1 cellular context compared by ENCODE assay signal in the genomic region with DNA sequence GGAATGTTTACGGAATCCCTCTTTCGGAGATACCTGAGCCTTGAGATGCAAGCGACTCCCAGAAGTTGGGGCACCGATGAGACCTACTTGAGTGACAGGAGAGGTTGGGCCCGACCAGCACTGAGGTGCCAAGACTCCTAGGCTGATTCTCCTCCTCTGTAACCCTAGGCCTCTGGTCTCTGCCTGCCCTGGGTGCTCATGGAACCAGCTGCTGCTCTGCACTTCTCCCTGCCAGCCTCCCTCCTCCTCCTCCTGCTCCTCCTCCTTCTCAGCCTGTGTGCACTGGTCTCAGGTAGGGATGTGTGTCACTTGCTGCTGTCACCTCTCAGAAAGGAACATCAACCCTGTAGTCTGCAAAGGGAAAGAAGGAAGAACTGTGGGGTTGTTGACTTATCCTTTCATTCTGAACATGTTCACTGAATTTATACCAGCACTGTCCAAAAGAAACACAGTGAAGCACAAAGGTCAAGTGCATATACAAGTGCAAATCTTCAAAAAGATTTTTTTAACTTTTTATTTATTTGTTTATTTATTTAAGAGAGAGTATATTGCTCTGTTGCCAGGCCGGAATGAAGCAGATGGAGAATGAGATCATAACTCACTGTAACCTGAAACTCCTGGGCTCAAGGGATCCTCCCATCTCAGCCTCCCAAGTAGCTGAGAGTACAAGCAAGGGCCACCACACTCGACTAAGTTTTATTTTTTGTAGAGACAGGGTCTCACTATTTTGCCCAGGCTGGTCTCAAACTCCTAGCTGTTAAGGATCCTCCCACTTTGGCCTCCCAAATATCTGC.
A peak's percentile ranks its signal among the peaks of the same experiment; 100 is the strongest.
TF ChIP-seq lines count a peak whose summit lies in the region.

No MANE protein-coding gene starts in this region.

TF ChIP-seq in K562, 482 proteins besides CTCF, POLR2A, EP300 and RAD21 (continues in another document):
- TF ChIP-seq KDM4B (IDR thresholded peaks at IDR 0.05; ENCODE audit: borderline replicate concordance in 2 of 2, low read depth in 1 of 2), result no peak
- no peak for TF ChIP-seq BACH1 (tag; IDR thresholded peaks at IDR 0.05)
- no peak for TF ChIP-seq HNRNPLL (IDR thresholded peaks at IDR 0.05; ENCODE audit: low read depth, low read length, poor library complexity, severe bottlenecking)
- TF ChIP-seq MCM2 (IDR thresholded peaks at IDR 0.05; ENCODE audit: low read depth), result no peak
- TF ChIP-seq, protein P1, sequence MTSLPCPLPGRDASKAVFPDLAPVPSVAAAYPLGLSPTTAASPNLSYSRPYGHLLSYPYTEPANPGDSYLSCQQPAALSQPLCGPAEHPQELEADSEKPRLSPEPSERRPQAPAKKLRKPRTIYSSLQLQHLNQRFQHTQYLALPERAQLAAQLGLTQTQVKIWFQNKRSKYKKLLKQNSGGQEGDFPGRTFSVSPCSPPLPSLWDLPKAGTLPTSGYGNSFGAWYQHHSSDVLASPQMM (CRISPR knock-in tag; IDR thresholded peaks at IDR 0.05), result peak; percentile 63; the same call in 1 of the 2 replicates
- TF ChIP-seq, protein P2, sequence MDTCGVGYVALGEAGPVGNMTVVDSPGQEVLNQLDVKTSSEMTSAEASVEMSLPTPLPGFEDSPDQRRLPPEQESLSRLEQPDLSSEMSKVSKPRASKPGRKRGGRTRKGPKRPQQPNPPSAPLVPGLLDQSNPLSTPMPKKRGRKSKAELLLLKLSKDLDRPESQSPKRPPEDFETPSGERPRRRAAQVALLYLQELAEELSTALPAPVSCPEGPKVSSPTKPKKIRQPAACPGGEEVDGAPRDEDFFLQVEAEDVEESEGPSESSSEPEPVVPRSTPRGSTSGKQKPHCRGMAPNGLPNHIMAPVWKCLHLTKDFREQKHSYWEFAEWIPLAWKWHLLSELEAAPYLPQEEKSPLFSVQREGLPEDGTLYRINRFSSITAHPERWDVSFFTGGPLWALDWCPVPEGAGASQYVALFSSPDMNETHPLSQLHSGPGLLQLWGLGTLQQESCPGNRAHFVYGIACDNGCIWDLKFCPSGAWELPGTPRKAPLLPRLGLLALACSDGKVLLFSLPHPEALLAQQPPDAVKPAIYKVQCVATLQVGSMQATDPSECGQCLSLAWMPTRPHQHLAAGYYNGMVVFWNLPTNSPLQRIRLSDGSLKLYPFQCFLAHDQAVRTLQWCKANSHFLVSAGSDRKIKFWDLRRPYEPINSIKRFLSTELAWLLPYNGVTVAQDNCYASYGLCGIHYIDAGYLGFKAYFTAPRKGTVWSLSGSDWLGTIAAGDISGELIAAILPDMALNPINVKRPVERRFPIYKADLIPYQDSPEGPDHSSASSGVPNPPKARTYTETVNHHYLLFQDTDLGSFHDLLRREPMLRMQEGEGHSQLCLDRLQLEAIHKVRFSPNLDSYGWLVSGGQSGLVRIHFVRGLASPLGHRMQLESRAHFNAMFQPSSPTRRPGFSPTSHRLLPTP (IDR thresholded peaks at IDR 0.05; ENCODE audit: borderline replicate concordance, extremely low read depth, insufficient read length), result no peak
- TF ChIP-seq LARP7 (IDR thresholded peaks at IDR 0.05), result no peak
- TF ChIP-seq ZNF175 (CRISPR knock-in tag; IDR thresholded peaks at IDR 0.05; ENCODE audit: low read depth), result no peak
- no peak for TF ChIP-seq NFIC (IDR thresholded peaks at IDR 0.05)
- TF ChIP-seq ELF4 (CRISPR knock-in tag; IDR thresholded peaks at IDR 0.05), result no peak
- TF ChIP-seq ZNF699 (CRISPR knock-in tag; IDR thresholded peaks at IDR 0.05; ENCODE audit: insufficient replicate concordance), result no peak
- TF ChIP-seq IFI16 (CRISPR knock-in tag; IDR thresholded peaks at IDR 0.05), result no peak
- no peak for TF ChIP-seq KAT8 (IDR thresholded peaks at IDR 0.05; ENCODE audit: low read depth)
- no peak for TF ChIP-seq DACH1 (IDR thresholded peaks at IDR 0.05; ENCODE audit: partially characterized antibody)
- TF ChIP-seq NFYB (IDR thresholded peaks at IDR 0.05; ENCODE audit: extremely low read depth, insufficient read length), result no peak
- TF ChIP-seq, protein P3, sequence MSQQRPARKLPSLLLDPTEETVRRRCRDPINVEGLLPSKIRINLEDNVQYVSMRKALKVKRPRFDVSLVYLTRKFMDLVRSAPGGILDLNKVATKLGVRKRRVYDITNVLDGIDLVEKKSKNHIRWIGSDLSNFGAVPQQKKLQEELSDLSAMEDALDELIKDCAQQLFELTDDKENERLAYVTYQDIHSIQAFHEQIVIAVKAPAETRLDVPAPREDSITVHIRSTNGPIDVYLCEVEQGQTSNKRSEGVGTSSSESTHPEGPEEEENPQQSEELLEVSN (IDR thresholded peaks at IDR 0.05; ENCODE audit: borderline replicate concordance in 1 of 2, extremely low read depth in 1 of 2, insufficient read depth in 1 of 2, insufficient read length in 1 of 2, low read depth in 1 of 2, low read length in 1 of 2, poor library complexity in 1 of 2, severe bottlenecking in 1 of 2), result no peak
- TF ChIP-seq HDAC2 (IDR thresholded peaks at IDR 0.05), result peak; percentile 57; the same call in 1 of the 2 replicates
- no peak for TF ChIP-seq NELFE (IDR thresholded peaks at IDR 0.05; ENCODE audit: insufficient read depth, insufficient read length)
- TF ChIP-seq ZNF507 (tag; conservative IDR thresholded peaks at IDR 0.05), result no peak
- TF ChIP-seq MCM3 (IDR thresholded peaks at IDR 0.05), result no peak
- peak; percentile 24 for TF ChIP-seq ARID1B (IDR thresholded peaks at IDR 0.05)
- no peak for TF ChIP-seq ZNF23 (CRISPR knock-in tag; IDR thresholded peaks at IDR 0.05)
- no peak for TF ChIP-seq STAG1 (CRISPR knock-in tag; IDR thresholded peaks at IDR 0.05; ENCODE audit: borderline replicate concordance)
- TF ChIP-seq ZNF79 (CRISPR knock-in tag; IDR thresholded peaks at IDR 0.05; ENCODE audit: low read depth), result no peak
- TF ChIP-seq SMARCA5 (IDR thresholded peaks at IDR 0.05), result 0 out of 2 replicates have a peak, but pooled peaks have one; percentile 26
- TF ChIP-seq, protein P4, sequence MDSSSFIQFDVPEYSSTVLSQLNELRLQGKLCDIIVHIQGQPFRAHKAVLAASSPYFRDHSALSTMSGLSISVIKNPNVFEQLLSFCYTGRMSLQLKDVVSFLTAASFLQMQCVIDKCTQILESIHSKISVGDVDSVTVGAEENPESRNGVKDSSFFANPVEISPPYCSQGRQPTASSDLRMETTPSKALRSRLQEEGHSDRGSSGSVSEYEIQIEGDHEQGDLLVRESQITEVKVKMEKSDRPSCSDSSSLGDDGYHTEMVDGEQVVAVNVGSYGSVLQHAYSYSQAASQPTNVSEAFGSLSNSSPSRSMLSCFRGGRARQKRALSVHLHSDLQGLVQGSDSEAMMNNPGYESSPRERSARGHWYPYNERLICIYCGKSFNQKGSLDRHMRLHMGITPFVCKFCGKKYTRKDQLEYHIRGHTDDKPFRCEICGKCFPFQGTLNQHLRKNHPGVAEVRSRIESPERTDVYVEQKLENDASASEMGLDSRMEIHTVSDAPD (CRISPR knock-in tag; IDR thresholded peaks at IDR 0.05), result no peak
- TF ChIP-seq ZNF347 (CRISPR knock-in tag; IDR thresholded peaks at IDR 0.05; ENCODE audit: low read depth), result no peak
- TF ChIP-seq ZNF445 (CRISPR knock-in tag; IDR thresholded peaks at IDR 0.05; ENCODE audit: low read depth), result no peak
- TF ChIP-seq, protein P5, sequence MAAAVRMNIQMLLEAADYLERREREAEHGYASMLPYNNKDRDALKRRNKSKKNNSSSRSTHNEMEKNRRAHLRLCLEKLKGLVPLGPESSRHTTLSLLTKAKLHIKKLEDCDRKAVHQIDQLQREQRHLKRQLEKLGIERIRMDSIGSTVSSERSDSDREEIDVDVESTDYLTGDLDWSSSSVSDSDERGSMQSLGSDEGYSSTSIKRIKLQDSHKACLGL (CRISPR knock-in tag; IDR thresholded peaks at IDR 0.05; ENCODE audit: borderline replicate concordance, poor library complexity, severe bottlenecking), result no peak
- peak; percentile 44 for TF ChIP-seq RBFOX2 (IDR thresholded peaks at IDR 0.05; ENCODE audit: low read depth, low read length)
- no peak for TF ChIP-seq TSC22D4 (tag; IDR thresholded peaks at IDR 0.05)
- TF ChIP-seq, protein P6, sequence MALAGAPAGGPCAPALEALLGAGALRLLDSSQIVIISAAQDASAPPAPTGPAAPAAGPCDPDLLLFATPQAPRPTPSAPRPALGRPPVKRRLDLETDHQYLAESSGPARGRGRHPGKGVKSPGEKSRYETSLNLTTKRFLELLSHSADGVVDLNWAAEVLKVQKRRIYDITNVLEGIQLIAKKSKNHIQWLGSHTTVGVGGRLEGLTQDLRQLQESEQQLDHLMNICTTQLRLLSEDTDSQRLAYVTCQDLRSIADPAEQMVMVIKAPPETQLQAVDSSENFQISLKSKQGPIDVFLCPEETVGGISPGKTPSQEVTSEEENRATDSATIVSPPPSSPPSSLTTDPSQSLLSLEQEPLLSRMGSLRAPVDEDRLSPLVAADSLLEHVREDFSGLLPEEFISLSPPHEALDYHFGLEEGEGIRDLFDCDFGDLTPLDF (CRISPR knock-in tag; IDR thresholded peaks at IDR 0.05), result no peak
- TF ChIP-seq KLF6 (CRISPR knock-in tag; IDR thresholded peaks at IDR 0.05; ENCODE audit: borderline replicate concordance), result no peak
- peak; percentile 91 for TF ChIP-seq ATF7 (IDR thresholded peaks at IDR 0.05)
- TF ChIP-seq, protein P7, sequence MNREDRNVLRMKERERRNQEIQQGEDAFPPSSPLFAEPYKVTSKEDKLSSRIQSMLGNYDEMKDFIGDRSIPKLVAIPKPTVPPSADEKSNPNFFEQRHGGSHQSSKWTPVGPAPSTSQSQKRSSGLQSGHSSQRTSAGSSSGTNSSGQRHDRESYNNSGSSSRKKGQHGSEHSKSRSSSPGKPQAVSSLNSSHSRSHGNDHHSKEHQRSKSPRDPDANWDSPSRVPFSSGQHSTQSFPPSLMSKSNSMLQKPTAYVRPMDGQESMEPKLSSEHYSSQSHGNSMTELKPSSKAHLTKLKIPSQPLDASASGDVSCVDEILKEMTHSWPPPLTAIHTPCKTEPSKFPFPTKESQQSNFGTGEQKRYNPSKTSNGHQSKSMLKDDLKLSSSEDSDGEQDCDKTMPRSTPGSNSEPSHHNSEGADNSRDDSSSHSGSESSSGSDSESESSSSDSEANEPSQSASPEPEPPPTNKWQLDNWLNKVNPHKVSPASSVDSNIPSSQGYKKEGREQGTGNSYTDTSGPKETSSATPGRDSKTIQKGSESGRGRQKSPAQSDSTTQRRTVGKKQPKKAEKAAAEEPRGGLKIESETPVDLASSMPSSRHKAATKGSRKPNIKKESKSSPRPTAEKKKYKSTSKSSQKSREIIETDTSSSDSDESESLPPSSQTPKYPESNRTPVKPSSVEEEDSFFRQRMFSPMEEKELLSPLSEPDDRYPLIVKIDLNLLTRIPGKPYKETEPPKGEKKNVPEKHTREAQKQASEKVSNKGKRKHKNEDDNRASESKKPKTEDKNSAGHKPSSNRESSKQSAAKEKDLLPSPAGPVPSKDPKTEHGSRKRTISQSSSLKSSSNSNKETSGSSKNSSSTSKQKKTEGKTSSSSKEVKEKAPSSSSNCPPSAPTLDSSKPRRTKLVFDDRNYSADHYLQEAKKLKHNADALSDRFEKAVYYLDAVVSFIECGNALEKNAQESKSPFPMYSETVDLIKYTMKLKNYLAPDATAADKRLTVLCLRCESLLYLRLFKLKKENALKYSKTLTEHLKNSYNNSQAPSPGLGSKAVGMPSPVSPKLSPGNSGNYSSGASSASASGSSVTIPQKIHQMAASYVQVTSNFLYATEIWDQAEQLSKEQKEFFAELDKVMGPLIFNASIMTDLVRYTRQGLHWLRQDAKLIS (CRISPR knock-in tag; IDR thresholded peaks at IDR 0.05), result peak; percentile 86; the same call in 1 of the 2 replicates
- peak; percentile 23; the same call in 1 of the 2 replicates for TF ChIP-seq TCF3 (CRISPR knock-in tag; IDR thresholded peaks at IDR 0.05)
- TF ChIP-seq ZNF184 (CRISPR knock-in tag; IDR thresholded peaks at IDR 0.05), result no peak
- no peak for TF ChIP-seq ZNF12 (CRISPR knock-in tag; IDR thresholded peaks at IDR 0.05)
- TF ChIP-seq SAFB (IDR thresholded peaks at IDR 0.05; ENCODE audit: borderline replicate concordance, low read depth, low read length), result no peak
- TF ChIP-seq CEBPB (tag; IDR thresholded peaks at IDR 0.05), result no peak
- TF ChIP-seq ZNF239 (CRISPR knock-in tag; IDR thresholded peaks at IDR 0.05), result no peak
- no peak for TF ChIP-seq FOXK1 (CRISPR knock-in tag; IDR thresholded peaks at IDR 0.05; ENCODE audit: borderline replicate concordance)
- no peak for TF ChIP-seq MCM7 (IDR thresholded peaks at IDR 0.05)
- TF ChIP-seq, protein P8, sequence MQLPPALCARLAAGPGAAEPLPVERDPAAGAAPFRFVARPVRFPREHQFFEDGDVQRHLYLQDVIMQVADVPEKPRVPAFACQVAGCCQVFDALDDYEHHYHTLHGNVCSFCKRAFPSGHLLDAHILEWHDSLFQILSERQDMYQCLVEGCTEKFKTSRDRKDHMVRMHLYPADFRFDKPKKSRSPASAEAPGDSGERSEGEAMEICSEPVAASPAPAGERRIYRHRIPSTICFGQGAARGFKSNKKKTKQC (CRISPR knock-in tag; IDR thresholded peaks at IDR 0.05), result 0 out of 2 replicates have a peak, but pooled peaks have one; percentile 28
- TF ChIP-seq XRCC3 (IDR thresholded peaks at IDR 0.05), result no peak
- TF ChIP-seq, protein P9, sequence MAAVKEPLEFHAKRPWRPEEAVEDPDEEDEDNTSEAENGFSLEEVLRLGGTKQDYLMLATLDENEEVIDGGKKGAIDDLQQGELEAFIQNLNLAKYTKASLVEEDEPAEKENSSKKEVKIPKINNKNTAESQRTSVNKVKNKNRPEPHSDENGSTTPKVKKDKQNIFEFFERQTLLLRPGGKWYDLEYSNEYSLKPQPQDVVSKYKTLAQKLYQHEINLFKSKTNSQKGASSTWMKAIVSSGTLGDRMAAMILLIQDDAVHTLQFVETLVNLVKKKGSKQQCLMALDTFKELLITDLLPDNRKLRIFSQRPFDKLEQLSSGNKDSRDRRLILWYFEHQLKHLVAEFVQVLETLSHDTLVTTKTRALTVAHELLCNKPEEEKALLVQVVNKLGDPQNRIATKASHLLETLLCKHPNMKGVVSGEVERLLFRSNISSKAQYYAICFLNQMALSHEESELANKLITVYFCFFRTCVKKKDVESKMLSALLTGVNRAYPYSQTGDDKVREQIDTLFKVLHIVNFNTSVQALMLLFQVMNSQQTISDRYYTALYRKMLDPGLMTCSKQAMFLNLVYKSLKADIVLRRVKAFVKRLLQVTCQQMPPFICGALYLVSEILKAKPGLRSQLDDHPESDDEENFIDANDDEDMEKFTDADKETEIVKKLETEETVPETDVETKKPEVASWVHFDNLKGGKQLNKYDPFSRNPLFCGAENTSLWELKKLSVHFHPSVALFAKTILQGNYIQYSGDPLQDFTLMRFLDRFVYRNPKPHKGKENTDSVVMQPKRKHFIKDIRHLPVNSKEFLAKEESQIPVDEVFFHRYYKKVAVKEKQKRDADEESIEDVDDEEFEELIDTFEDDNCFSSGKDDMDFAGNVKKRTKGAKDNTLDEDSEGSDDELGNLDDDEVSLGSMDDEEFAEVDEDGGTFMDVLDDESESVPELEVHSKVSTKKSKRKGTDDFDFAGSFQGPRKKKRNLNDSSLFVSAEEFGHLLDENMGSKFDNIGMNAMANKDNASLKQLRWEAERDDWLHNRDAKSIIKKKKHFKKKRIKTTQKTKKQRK (IDR thresholded peaks at IDR 0.05; ENCODE audit: borderline replicate concordance, low read depth, low read length), result no peak
- TF ChIP-seq, protein P10, sequence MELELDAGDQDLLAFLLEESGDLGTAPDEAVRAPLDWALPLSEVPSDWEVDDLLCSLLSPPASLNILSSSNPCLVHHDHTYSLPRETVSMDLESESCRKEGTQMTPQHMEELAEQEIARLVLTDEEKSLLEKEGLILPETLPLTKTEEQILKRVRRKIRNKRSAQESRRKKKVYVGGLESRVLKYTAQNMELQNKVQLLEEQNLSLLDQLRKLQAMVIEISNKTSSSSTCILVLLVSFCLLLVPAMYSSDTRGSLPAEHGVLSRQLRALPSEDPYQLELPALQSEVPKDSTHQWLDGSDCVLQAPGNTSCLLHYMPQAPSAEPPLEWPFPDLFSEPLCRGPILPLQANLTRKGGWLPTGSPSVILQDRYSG (tag; conservative IDR thresholded peaks at IDR 0.05; ENCODE audit: low read depth), result no peak
- TF ChIP-seq, protein P11, sequence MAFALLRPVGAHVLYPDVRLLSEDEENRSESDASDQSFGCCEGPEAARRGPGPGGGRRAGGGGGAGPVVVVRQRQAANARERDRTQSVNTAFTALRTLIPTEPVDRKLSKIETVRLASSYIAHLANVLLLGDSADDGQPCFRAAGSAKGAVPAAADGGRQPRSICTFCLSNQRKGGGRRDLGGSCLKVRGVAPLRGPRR (CRISPR knock-in tag; IDR thresholded peaks at IDR 0.05), result no peak
